ENCODE assay signal across 10 cellular contexts in the genomic region with DNA sequence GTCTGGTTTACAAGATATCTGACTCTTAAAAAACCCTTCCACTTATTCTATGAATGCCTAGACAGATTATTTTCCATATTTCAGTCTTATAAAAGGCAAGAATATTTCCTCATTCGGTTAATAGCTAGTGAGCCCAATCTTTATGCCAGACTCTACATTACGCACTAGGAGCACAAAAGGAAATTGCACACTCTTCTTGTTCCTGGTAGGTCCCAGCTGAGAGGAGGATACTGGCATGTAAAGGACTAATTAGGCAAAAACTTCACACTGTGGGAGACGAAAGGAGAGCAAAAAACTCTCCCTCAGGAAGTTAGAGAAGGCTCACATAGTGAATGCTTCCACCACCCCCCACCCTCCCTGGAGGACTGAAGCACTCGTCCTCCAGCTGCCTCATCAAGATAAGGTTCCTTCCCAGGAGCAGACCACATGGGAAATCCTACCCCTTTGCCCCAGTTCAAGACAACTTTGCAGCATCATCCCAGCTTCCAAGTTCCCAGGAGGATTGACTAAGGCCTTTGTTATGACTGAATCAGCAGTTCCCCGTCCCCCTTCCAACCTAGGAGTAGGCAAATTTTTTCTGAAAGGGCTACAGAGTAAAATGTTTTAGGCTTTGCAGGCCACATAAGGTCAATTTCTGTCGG. TPM values are rescaled to one million over a fixed set of nuclear protein-coding genes. Genes with fewer than 3 reads are reported as not detected.
DNase-seq lines count a peak whose midpoint lies in the region; ATAC-seq, FAIRE-seq and TF ChIP-seq lines count a peak whose summit lies in the region.
"Had no signal": no experiment of that assay in that cellular context is flagged by ENCODE, and none has a peak within 500 bp of the region (broad histone marks: within the 10 kb centered on the region; RNA-seq: fewer than 3 reads in every experiment).

No MANE protein-coding gene starts in this region.

- no peak for TF ChIP-seq CTCF in AG04449 (IDR thresholded peaks at IDR 0.05; ENCODE audit: insufficient read depth, low read length, missing control alignments)
- no peak for TF ChIP-seq CTCF in bronchial epithelial cell (IDR thresholded peaks at IDR 0.05; ENCODE audit: insufficient read depth, low read length, severe bottlenecking)

- no peak for ATAC-seq in HG02884 (IDR thresholded peaks at IDR 0.05; ENCODE audit: unreplicated experiment)
- ATAC-seq: left lung had no signal

- H3K27me3 ChIP-seq in bronchial epithelial cell (ENCODE audit: control insufficient read depth, insufficient read depth, low read length) = no peaks in the 10 kb centered on the region
- no peaks in the 10 kb centered on the region for H3K27me3 ChIP-seq in effector memory CD4-positive, alpha-beta T cell (replicated peaks; ENCODE audit: control insufficient read depth, insufficient read depth, low read length, poor library complexity, severe bottlenecking)
- H3K27me3 ChIP-seq: left lung had no signal

- H3K9me3 ChIP-seq in effector memory CD4-positive, alpha-beta T cell (ENCODE audit: control insufficient read depth, low read length) = no peaks in the 10 kb centered on the region
- H3K9me3 ChIP-seq: left lung had no signal

- no peaks in the 10 kb centered on the region for H3K4me1 ChIP-seq in effector memory CD4-positive, alpha-beta T cell (ENCODE audit: control insufficient read depth, insufficient read depth, low read length, poor library complexity, severe bottlenecking)
- H3K4me1 ChIP-seq: left lung had no signal

- DNase-seq in AG04449 (ENCODE audit: low read depth, low spot score) = peak; percentile 96
- DNase-seq in HK-2 (ENCODE audit: unreplicated experiment) = peak; percentile 7
- peak; percentile 10 for DNase-seq in bronchial epithelial cell (ENCODE audit: low read depth)
- peak; percentile 63 for DNase-seq in iPS-NIHi7 (ENCODE audit: extremely low spot score)
- DNase-seq in effector memory CD4-positive, alpha-beta T cell = no peak
- DNase-seq in Kasumi-1 (lab: John Stamatoyannopoulos, UW) = no peak
- DNase-seq in cerebellum (ENCODE audit: low spot score) = no peak
- DNase-seq: left lung; stimulated activated CD4-positive, alpha-beta T cell treated with anti-CD3 and anti-CD28 coated beads, Interleukin-4, amount 100 ng/mL, for 4 hours had no signal

- H3K27ac ChIP-seq in effector memory CD4-positive, alpha-beta T cell (ENCODE audit: insufficient read depth, low read length, poor library complexity, severe bottlenecking) = no peak overlapping the region
- H3K27ac ChIP-seq: left lung had no signal

- CTCF ChIA-PET in AG04449 (lab: Yijun Ruan, JAX) = interaction anchor here (1.2 kb wide), 1 partner anchor 322 kb away, joined by 5 read pairs; no protein-coding TSS in a partner anchor

- FAIRE-seq in bronchial epithelial cell (lab: Jason Lieb, UNC) = no peak

- no peaks in the 10 kb centered on the region for H3K36me3 ChIP-seq in bronchial epithelial cell (ENCODE audit: control insufficient read depth, insufficient read depth, low read length)
- H3K36me3 ChIP-seq in effector memory CD4-positive, alpha-beta T cell (ENCODE audit: control insufficient read depth, insufficient read depth, low read length) = no peaks in the 10 kb centered on the region
- H3K36me3 ChIP-seq: left lung had no signal

- POLR2A ChIA-PET in AG04449 (lab: Yijun Ruan, JAX) = no interaction called here

- no peak overlapping the region for H3K4me3 ChIP-seq in AG04449 (ENCODE audit: low read depth, low read length)
- no peak overlapping the region for H3K4me3 ChIP-seq in bronchial epithelial cell (ENCODE audit: low read depth, low read length)
- no peak overlapping the region for H3K4me3 ChIP-seq in effector memory CD4-positive, alpha-beta T cell (ENCODE audit: insufficient read depth, low read depth, low read length, poor library complexity, severe bottlenecking)
- H3K4me3 ChIP-seq: left lung had no signal

RNA-seq across cellular contexts. Expression of a gene that starts 14.5 kb away (rescaled TPM):
- 0.13 TPM in 1 of 2 replicates, not detected in the other for total RNA-seq in bronchial epithelial cell
- total RNA-seq in cerebellum = not detected
- total RNA-seq: left lung had no signal

RNA-seq across cellular contexts. Expression of a gene that starts 14.6 kb away (rescaled TPM):
- not detected in 2 replicates for total RNA-seq in bronchial epithelial cell
- total RNA-seq in cerebellum = 0.82 TPM
- total RNA-seq: left lung had no signal

Comparison
In these comparisons a context has a peak if more than half of its experiments do, and no peak if none do; other contexts are left out.
1. DNase-seq: peak in AG04449 (single experiment), HK-2 (single experiment), bronchial epithelial cell (single experiment) and iPS-NIHi7 (single experiment); none in effector memory CD4-positive, alpha-beta T cell (0 of 3), Kasumi-1 (0 of 2) and cerebellum (single experiment).